Comparison of ENCODE assay signal across 22 cellular contexts in genomic region chr14:54804720-54805060, GRCh38.
A peak's percentile ranks its signal among the peaks of the same experiment; 100 is the strongest.
DNase-seq lines count a peak whose midpoint lies in the region; ATAC-seq and TF ChIP-seq lines count a peak whose summit lies in the region.
"Had no signal": no experiment of that assay in that cellular context is flagged by ENCODE, and none has a peak within 500 bp of the region (broad histone marks: within the 10 kb centered on the region; RNA-seq: fewer than 3 reads in every experiment).

No MANE protein-coding gene starts in this region.

- intact Hi-C loops in CD4-positive, alpha-beta T cell (cut with DNase I, micrococcal nuclease) = loop anchor here in 1 of 2 experiments (5.0 kb wide), 1 partner anchor 103 kb away; no protein-coding TSS in a partner anchor
- intact Hi-C loops in Caco-2 (cut with micrococcal nuclease; ENCODE audit: unreplicated experiment) = loop anchor here (5.0 kb wide), 2 partner anchors 297 to 362 kb away; partner anchors contain the start of genes CGRRF1 and CNIH1
- intact Hi-C loops in CD4-positive, alpha-beta memory T cell (cut with micrococcal nuclease) = no loop called here

- peak; percentile 39 for DNase-seq in GM23338 (ENCODE audit: low spot score)
- DNase-seq in NCI-H526 treated with DMSO at 0.1 percent for 48 hours (lab: John Stamatoyannopoulos, UW) = peak; percentile 71
- DNase-seq in CD4-positive, alpha-beta T cell = no peak
- DNase-seq in Caco-2 = no peak
- DNase-seq in NCI-H2196 treated with DMSO at 0.1 percent for 48 hours (lab: John Stamatoyannopoulos, UW; ENCODE audit: unreplicated experiment) = no peak
- no peak for DNase-seq in CD4-positive, alpha-beta memory T cell
- DNase-seq: activated B cell treated with CpG ODN at 0.5 μM for 24 hours; activated naive CD8-positive, alpha-beta T cell treated with anti-CD3 and anti-CD28 coated beads for 36 hours; brain microvascular endothelial cell; COR-L47; gastrocnemius medialis; HCEC 1CT; left lung; NCI-H187; psoas muscle; small intestine; stimulated activated CD4-positive, alpha-beta T cell treated with anti-CD3 and anti-CD28 coated beads, Interleukin-2, amount 100 ng/mL, for 48 hours had no signal

- H3F3A ChIP-seq in GM23338 (replicated peaks; ENCODE audit: low read depth) = 0 out of 2 replicates have a peak, but pooled peaks cover 4% of the 10 kb centered on the region

- TF ChIP-seq CTCF in GM23338 (conservative IDR thresholded peaks at IDR 0.05; ENCODE audit: low read depth in 2 of 2) = no peak
- TF ChIP-seq CTCF in CD4-positive, alpha-beta T cell (IDR thresholded peaks at IDR 0.05) = no peak
- no peak for TF ChIP-seq CTCF in Caco-2 (IDR thresholded peaks at IDR 0.05; ENCODE audit: insufficient read depth in 1 of 2, low read depth in 1 of 2, low read length in 1 of 2, severe bottlenecking in 1 of 2, unreplicated experiment in 1 of 2)

- no TSS peak for BruUV-seq in Caco-2 (replicated peaks; lab: Mats Ljungman, UMichigan)

- H3K27me3 Mint-ChIP-seq in GM23338 (ENCODE audit: insufficient read depth, low read depth, poor library complexity) = peaks cover 8% of the 10 kb centered on the region
- peaks cover 20% of the 10 kb centered on the region for H3K27me3 Mint-ChIP-seq in CD4-positive, alpha-beta T cell
- H3K27me3 Mint-ChIP-seq in Caco-2 (ENCODE audit: insufficient read depth, unreplicated experiment) = no peaks in the 10 kb centered on the region
- H3K27me3 Mint-ChIP-seq in CD4-positive, alpha-beta memory T cell = peaks cover 4 to 12% of the 10 kb centered on the region in 2 donors

- ATAC-seq in GM23338 = peak; percentile 63
- peak; percentile 72 for ATAC-seq in esophagus mucosa
- ATAC-seq in CD4-positive, alpha-beta T cell (ENCODE audit: poor library complexity) = no peak

- peak overlapping the region; percentile 71 for H3K4me2 ChIP-seq in BLaER1
- H3K4me2 ChIP-seq in GM23338 = peak overlapping the region; percentile 64

- H3K4me1 ChIP-seq in BLaER1 = peaks cover 23% of the 10 kb centered on the region
- peaks cover 18% of the 10 kb centered on the region for H3K4me1 ChIP-seq in GM23338 (ENCODE audit: insufficient read depth)
- 0 out of 2 replicates have a peak, but pooled peaks cover 3% of the 10 kb centered on the region for H3K4me1 ChIP-seq in Caco-2
- H3K4me1 ChIP-seq in CD4-positive, alpha-beta memory T cell (ENCODE audit: insufficient read depth, low read length) = no peaks in the 10 kb centered on the region
- H3K4me1 ChIP-seq: psoas muscle had no signal

- H3K27ac Mint-ChIP-seq in GM23338 (no peak overlapping the region), Caco-2 (ENCODE audit: unreplicated experiment) (no peak overlapping the region)
- H3K27ac Mint-ChIP-seq in CD4-positive, alpha-beta T cell = no peak overlapping the region
- no peak overlapping the region for H3K27ac Mint-ChIP-seq in CD4-positive, alpha-beta memory T cell
- H3K27ac Mint-ChIP-seq: activated B cell treated with CpG ODN at 0.5 μM for 24 hours; activated naive CD8-positive, alpha-beta T cell treated with anti-CD3 and anti-CD28 coated beads for 36 hours; activated T-helper 1 cell treated with anti-CD3 and anti-CD28 coated beads, Interleukin-12 subunit alpha, Interleukin-12 subunit beta, Interleukin-2, Interleukin-4 antibody, amounts not matched to agents 30 ng/mL and 10 ng/mL and 1 ng/mL, durations not matched to agents 14 hours and 24 hours and 36 hours; stimulated activated naive CD8-positive, alpha-beta T cell treated with anti-CD3 and anti-CD28 coated beads, Interleukin-15, Interleukin-2, amounts not matched to agents 100 ng/mL and 50 ng/mL, for 24 hours had no signal

- H3K36me3 ChIP-seq in BLaER1 (no peaks in the 10 kb centered on the region), GM23338 (ENCODE audit: insufficient read depth) (no peaks in the 10 kb centered on the region; the same call in 1 of the 2 replicates), Caco-2 (ENCODE audit: control insufficient read depth, insufficient read depth, low read length) (no peaks in the 10 kb centered on the region)
- no peaks in the 10 kb centered on the region for H3K36me3 ChIP-seq in CD4-positive, alpha-beta memory T cell (ENCODE audit: insufficient read depth, low read length)
- H3K36me3 ChIP-seq: brain microvascular endothelial cell, gastrocnemius medialis, left lung, tibial nerve had no signal

- H2AFZ ChIP-seq in GM23338 = peak overlapping the region; percentile 96

- H3K4me3 Mint-ChIP-seq in GM23338 = no peak overlapping the region
- no peak overlapping the region for H3K4me3 Mint-ChIP-seq in CD4-positive, alpha-beta T cell
- no peak overlapping the region for H3K4me3 Mint-ChIP-seq in Caco-2 (ENCODE audit: unreplicated experiment)
- H3K4me3 Mint-ChIP-seq in CD4-positive, alpha-beta memory T cell = no peak overlapping the region
- H3K4me3 Mint-ChIP-seq: activated B cell treated with CpG ODN at 0.5 μM for 24 hours; activated naive CD8-positive, alpha-beta T cell treated with anti-CD3 and anti-CD28 coated beads for 36 hours; activated T-helper 1 cell treated with anti-CD3 and anti-CD28 coated beads, Interleukin-12 subunit alpha, Interleukin-12 subunit beta, Interleukin-2, Interleukin-4 antibody, amounts not matched to agents 30 ng/mL and 10 ng/mL and 1 ng/mL, durations not matched to agents 14 hours and 24 hours and 36 hours; stimulated activated naive CD8-positive, alpha-beta T cell treated with anti-CD3 and anti-CD28 coated beads, Interleukin-15, Interleukin-2, amounts not matched to agents 100 ng/mL and 50 ng/mL, for 24 hours had no signal

- H3K4me1 Mint-ChIP-seq in GM23338 (peaks cover 23% of the 10 kb centered on the region), Caco-2 (ENCODE audit: low read depth, unreplicated experiment) (no peaks in the 10 kb centered on the region)
- peaks cover 5% of the 10 kb centered on the region for H3K4me1 Mint-ChIP-seq in CD4-positive, alpha-beta T cell (ENCODE audit: low read depth)
- H3K4me1 Mint-ChIP-seq in CD4-positive, alpha-beta memory T cell = peaks cover 1 to 7% (median 5%) of the 10 kb centered on the region in 4 donors

- CTCF ChIA-PET in CD4-positive, alpha-beta T cell (lab: Charles Lee) = interaction anchor here (1.7 kb wide), 1 partner anchor 8 kb away, joined by 5 read pairs; no protein-coding TSS in a partner anchor
- CTCF ChIA-PET in Caco-2 (lab: Charles Lee) = interaction anchor here (1.2 to 2.1 kb wide), 4 partner anchors 12 to 239 kb away, joined by 3 to 8 read pairs (median 6); no protein-coding TSS in a partner anchor
- CTCF ChIA-PET in CD4-positive, alpha-beta memory T cell (lab: Charles Lee; ENCODE audit: partially characterized antibody) = interaction anchor here (0.6 to 4.9 kb wide), 12 partner anchors 10 to 438 kb away, joined by 3 to 35 read pairs (median 4); partner anchors contain the start of gene GCH1

- H3K27me3 ChIP-seq in BLaER1 = no peaks in the 10 kb centered on the region
- no peaks in the 10 kb centered on the region for H3K27me3 ChIP-seq in GM23338 (ENCODE audit: insufficient read depth)
- peaks cover 4% of the 10 kb centered on the region for H3K27me3 ChIP-seq in CD4-positive, alpha-beta T cell (ENCODE audit: control insufficient read depth, insufficient read depth, low read length)
- peaks cover 1% of the 10 kb centered on the region; the same call in 1 of the 2 replicates for H3K27me3 ChIP-seq in Caco-2 (replicated peaks; ENCODE audit: control insufficient read depth, insufficient read depth, low read length)
- no peaks in the 10 kb centered on the region for H3K27me3 ChIP-seq in CD4-positive, alpha-beta memory T cell (ENCODE audit: insufficient read depth, low read length)
- H3K27me3 ChIP-seq: brain microvascular endothelial cell, gastrocnemius medialis, tibial nerve had no signal

- H3K36me3 Mint-ChIP-seq in GM23338 (ENCODE audit: low read depth) (no peaks in the 10 kb centered on the region), Caco-2 (ENCODE audit: insufficient read depth, unreplicated experiment) (peaks cover 7% of the 10 kb centered on the region)
- no peaks in the 10 kb centered on the region for H3K36me3 Mint-ChIP-seq in CD4-positive, alpha-beta T cell (ENCODE audit: low read depth)
- no peaks in the 10 kb centered on the region for H3K36me3 Mint-ChIP-seq in CD4-positive, alpha-beta memory T cell
- H3K36me3 Mint-ChIP-seq: activated naive CD8-positive, alpha-beta T cell treated with anti-CD3 and anti-CD28 coated beads for 36 hours had no signal

- H3K27ac ChIP-seq in BLaER1 (no peak overlapping the region), GM23338 (ENCODE audit: low read depth) (no peak overlapping the region)
- H3K27ac ChIP-seq in CD4-positive, alpha-beta T cell (ENCODE audit: low read depth, low read length) = no peak overlapping the region
- no peak overlapping the region for H3K27ac ChIP-seq in CD4-positive, alpha-beta memory T cell (ENCODE audit: low read depth, low read length)
- H3K27ac ChIP-seq: brain microvascular endothelial cell, gastrocnemius medialis, left lung, psoas muscle, tibial nerve had no signal

- no peak overlapping the region for H3K4me3 ChIP-seq in BLaER1
- peak overlapping the region; percentile 25; the same call in 1 of the 2 replicates for H3K4me3 ChIP-seq in GM23338
- H3K4me3 ChIP-seq in Caco-2 (ENCODE audit: low read depth, low read length) = no peak overlapping the region
- H3K4me3 ChIP-seq in CD4-positive, alpha-beta memory T cell (ENCODE audit: low read length in 2 of 2) = no peak overlapping the region
- H3K4me3 ChIP-seq: gastrocnemius medialis, left lung, psoas muscle, tibial nerve had no signal

- no peaks in the 10 kb centered on the region for H4K20me1 ChIP-seq in BLaER1
- no peaks in the 10 kb centered on the region for H4K20me1 ChIP-seq in GM23338 (replicated peaks; ENCODE audit: insufficient read depth)

- 0 out of 2 replicates have a peak overlapping the region, but pooled peaks have one; percentile 1 for H3K9ac ChIP-seq in BLaER1

- POLR2A ChIA-PET in CD4-positive, alpha-beta T cell (lab: Charles Lee) = no interaction called here
- POLR2A ChIA-PET in Caco-2 (lab: Charles Lee) = no interaction called here
- POLR2A ChIA-PET in CD4-positive, alpha-beta memory T cell (lab: Charles Lee; ENCODE audit: partially characterized antibody) = no interaction called here

- H3K9me3 Mint-ChIP-seq in GM23338 (no peaks in the 10 kb centered on the region), Caco-2 (ENCODE audit: unreplicated experiment) (no peaks in the 10 kb centered on the region)
- H3K9me3 Mint-ChIP-seq in CD4-positive, alpha-beta T cell = no peaks in the 10 kb centered on the region
- H3K9me3 Mint-ChIP-seq in CD4-positive, alpha-beta memory T cell = peaks cover 0 to 3% (median 0%) of the 10 kb centered on the region in 8 donors
- H3K9me3 Mint-ChIP-seq: activated naive CD8-positive, alpha-beta T cell treated with anti-CD3 and anti-CD28 coated beads for 36 hours; activated T-helper 1 cell treated with anti-CD3 and anti-CD28 coated beads, Interleukin-12 subunit alpha, Interleukin-12 subunit beta, Interleukin-2, Interleukin-4 antibody, amounts not matched to agents 30 ng/mL and 10 ng/mL and 1 ng/mL, durations not matched to agents 14 hours and 24 hours and 36 hours; stimulated activated naive CD8-positive, alpha-beta T cell treated with anti-CD3 and anti-CD28 coated beads, Interleukin-15, Interleukin-2, amounts not matched to agents 100 ng/mL and 50 ng/mL, for 24 hours had no signal

- no peaks in the 10 kb centered on the region for H3K79me2 ChIP-seq in GM23338 (replicated peaks; ENCODE audit: insufficient read depth)

- H3K9me3 ChIP-seq in BLaER1 (no peaks in the 10 kb centered on the region), Caco-2 (0 out of 2 replicates have a peak, but pooled peaks cover 4% of the 10 kb centered on the region)
- H3K9me3 ChIP-seq in CD4-positive, alpha-beta T cell (ENCODE audit: control insufficient read depth, low read length) = no peaks in the 10 kb centered on the region
- H3K9me3 ChIP-seq in CD4-positive, alpha-beta memory T cell (ENCODE audit: control insufficient read depth in 1 of 2, low read length in 2 of 2) = no peaks in the 10 kb centered on the region
- H3K9me3 ChIP-seq: gastrocnemius medialis, left lung, psoas muscle, tibial nerve had no signal

- no peaks in the 10 kb centered on the region for H3K9me2 ChIP-seq in GM23338 (ENCODE audit: insufficient read depth)

Comparison
In these comparisons a context has a peak if more than half of its experiments do, and no peak if none do; other contexts are left out.
1. DNase-seq: peak in GM23338 (single experiment) and NCI-H526 treated with DMSO at 0.1 percent for 48 hours (single experiment); none in CD4-positive, alpha-beta T cell (0 of 10), Caco-2 (0 of 2), NCI-H2196 treated with DMSO at 0.1 percent for 48 hours (single experiment) and CD4-positive, alpha-beta memory T cell (0 of 5).